In the genomic region with DNA sequence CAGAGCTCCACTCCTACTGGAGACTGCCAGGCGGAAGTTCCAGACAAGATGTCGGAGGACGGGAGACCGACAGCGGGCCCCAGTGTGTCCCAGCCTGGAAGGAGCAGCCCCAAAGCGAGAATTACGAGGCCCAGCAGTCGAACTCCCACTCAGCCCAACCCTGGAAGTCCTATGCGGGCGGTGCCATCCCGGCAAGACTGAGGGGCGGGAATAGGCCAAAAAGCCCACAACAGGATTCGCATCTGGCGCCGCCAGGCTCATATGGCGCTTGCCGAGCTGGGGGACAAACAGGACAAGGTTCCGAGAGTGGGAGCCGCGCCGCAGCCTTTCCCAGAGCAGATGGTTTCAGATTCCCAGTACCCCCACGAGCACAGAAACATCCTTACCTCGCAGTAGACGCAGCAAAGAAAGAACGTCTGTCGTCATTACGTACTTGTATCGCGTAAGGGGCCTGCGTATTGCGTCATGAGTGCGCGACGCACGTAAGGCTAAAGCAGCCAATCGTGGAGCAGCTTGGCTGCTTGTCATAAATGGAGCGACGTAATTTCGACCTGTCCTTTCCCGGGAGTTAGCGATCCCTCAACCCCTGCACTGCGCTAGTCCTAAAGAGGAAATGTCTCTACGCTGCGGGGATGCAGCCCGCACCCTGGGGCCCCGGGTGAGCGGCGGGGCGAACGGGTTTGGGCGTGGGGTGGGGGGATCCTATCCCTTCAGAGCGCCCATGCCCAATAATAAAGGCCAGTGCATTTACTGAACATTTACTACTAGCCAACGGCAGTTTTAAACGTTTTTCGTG, we compare ENCODE assay signal across 8 cellular contexts. TPM values are rescaled to one million over a fixed set of nuclear protein-coding genes. Genes with fewer than 3 reads are reported as not detected.
DNase-seq lines count a peak whose midpoint lies in the region; ATAC-seq and TF ChIP-seq lines count a peak whose summit lies in the region.

A gene (plus strand): TSS at position 552 of the 796 bp plus-strand sequence. CDS start 62 bp downstream, at position 614.
A gene (minus strand): TSS at position 418 of the 796 bp plus-strand sequence. CDS start 483 bp downstream, outside the sequence.

- intact Hi-C loops in heart right ventricle (cut with DNase I): loop anchor here in 4 of 10 donors (5.0 to 10.0 kb wide), 2 partner anchors 179 to 554 kb away; a partner anchor contains a TSS
- intact Hi-C loops in posterior cingulate gyrus (cut with DNase I): loop anchor here (5.0 to 10.0 kb wide), 3 partner anchors 91 to 274 kb away; a partner anchor contains a TSS

- H3K36me3 ChIP-seq in heart right ventricle (peaks cover 0 to 72% (median 45%) of the 10 kb centered on the region in 9 donors), upper lobe of left lung (peaks cover 28 to 62% (median 41%) of the 10 kb centered on the region in 4 donors)

- H3K9me3 ChIP-seq in heart right ventricle (no peaks in the 10 kb centered on the region), upper lobe of left lung (no peaks in the 10 kb centered on the region)

- peaks cover 45% of the 10 kb centered on the region for H3K36me3 Mint-ChIP-seq in T-helper 1 cell treated with Interleukin-12 subunit alpha and Interleukin-12 subunit beta and Interleukin-4 antibody, amounts not matched to agents 30 μg/mL and 1 μg/mL, for 36 hours (ENCODE audit: low read depth)

- peak; percentile 56 to 98 (median 95) for TF ChIP-seq POLR2A in upper lobe of left lung (IDR thresholded peaks at IDR 0.05)

- 0 to 1% methylated on average over 55 of the region's 55 CpGs for WGBS in heart right ventricle, 2 donors
- WGBS in upper lobe of left lung, 2 donors: 0 to 1% methylated on average over 26 to 55 of the region's 55 CpGs

- peak within 1 kb of the TSS; percentile 99 for H3K27ac Mint-ChIP-seq in T-helper 1 cell treated with Interleukin-12 subunit alpha and Interleukin-12 subunit beta and Interleukin-4 antibody, amounts not matched to agents 30 μg/mL and 1 μg/mL, for 36 hours

- H3K4me3 Mint-ChIP-seq in T-helper 1 cell treated with Interleukin-12 subunit alpha and Interleukin-12 subunit beta and Interleukin-4 antibody, amounts not matched to agents 30 μg/mL and 1 μg/mL, for 36 hours: peak within 1 kb of the TSS; percentile 97

- peaks cover 5 to 43% (median 33%) of the 10 kb centered on the region in 9 donors for H3K4me1 ChIP-seq in heart right ventricle
- peaks cover 25 to 40% (median 33%) of the 10 kb centered on the region in 4 donors for H3K4me1 ChIP-seq in upper lobe of left lung

- H3K27ac ChIP-seq in heart right ventricle (peak within 1 kb of the TSS; percentile 71 to 98 (median 93)), upper lobe of left lung (peak within 1 kb of the TSS; percentile 90 to 97 (median 94))

- peak within 1 kb of the TSS; percentile 73 to 98 (median 80) for H3K4me3 ChIP-seq in heart right ventricle
- H3K4me3 ChIP-seq in upper lobe of left lung: peak within 1 kb of the TSS; percentile 72 to 95 (median 82)

- TF ChIP-seq CTCF in GM13977 (IDR thresholded peaks at IDR 0.05; ENCODE audit: extremely low read depth, insufficient read depth, missing control alignments) (no peak), heart right ventricle (IDR thresholded peaks at IDR 0.05) (no peak), upper lobe of left lung (IDR thresholded peaks at IDR 0.05) (peak in 2 of 6 experiments; percentile 5 to 13)

- H3K27me3 Mint-ChIP-seq in T-helper 1 cell treated with Interleukin-12 subunit alpha and Interleukin-12 subunit beta and Interleukin-4 antibody, amounts not matched to agents 30 μg/mL and 1 μg/mL, for 36 hours (ENCODE audit: low read depth): no peaks in the 10 kb centered on the region

- H3K9me3 Mint-ChIP-seq in T-helper 1 cell treated with Interleukin-12 subunit alpha and Interleukin-12 subunit beta and Interleukin-4 antibody, amounts not matched to agents 30 μg/mL and 1 μg/mL, for 36 hours: no peaks in the 10 kb centered on the region

- peak in 1 of 4 donors; percentile 41 for TF ChIP-seq EP300 in upper lobe of left lung (IDR thresholded peaks at IDR 0.05)

- peaks cover 47% of the 10 kb centered on the region for H3K4me1 Mint-ChIP-seq in T-helper 1 cell treated with Interleukin-12 subunit alpha and Interleukin-12 subunit beta and Interleukin-4 antibody, amounts not matched to agents 30 μg/mL and 1 μg/mL, for 36 hours (ENCODE audit: low read depth)

- DNase-seq in GM13977 (ENCODE audit: low spot score) (peak; percentile 94), NCI-H1694 (lab: John Stamatoyannopoulos, UW) (peak; percentile 95), amniotic stem cell (lab: John Stamatoyannopoulos, UW) (peak; percentile 96), heart right ventricle (peak; percentile 94 to 96), posterior cingulate gyrus (peak; percentile 84 to 99 (median 90)), upper lobe of left lung (peak; percentile 89 to 92)

- in situ Hi-C loops in GM13977 (cut with MboI; ENCODE audit: low pct_unique_long_range_greater_than_20kb, low sequenced_read_pairs, unreplicated experiment): loop anchor here (25.0 kb wide), 1 partner anchor 854 kb away; no protein-coding TSS in a partner anchor

- H3K27me3 ChIP-seq in heart right ventricle (no peaks in the 10 kb centered on the region), upper lobe of left lung (no peaks in the 10 kb centered on the region)

- peak; percentile 74 for ATAC-seq in HG02884 (IDR thresholded peaks at IDR 0.05; ENCODE audit: unreplicated experiment)
- peak; percentile 95 to 98 (median 97) for ATAC-seq in heart right ventricle
- peak; percentile 97 to 98 for ATAC-seq in upper lobe of left lung (ENCODE audit: low FRiP score in 2 of 2)

RNA-seq across cellular contexts. Expression of the first gene that starts in this region (rescaled TPM):
- total RNA-seq in heart right ventricle (10 to 100 TPM; 16.0 to 32.4 (median 27.0) TPM), upper lobe of left lung (10 to 100 TPM in 3 of 6 donors, 1 to 10 TPM in 3; 4.9 to 23.0 (median 10.8) TPM)
- polyA plus RNA-seq in heart right ventricle: 10 to 100 TPM; 12.7 to 17.0 TPM

RNA-seq across cellular contexts. Expression of the second gene that starts in this region (rescaled TPM):
- total RNA-seq in heart right ventricle: 1,000 to 10,000 TPM in 1 of 10 donors, 100 to 1,000 TPM in 9; 546 to 1,064 (median 776) TPM
- polyA plus RNA-seq in heart right ventricle: 1,000 to 10,000 TPM; 1,329 to 1,826 TPM
- 1,000 to 10,000 TPM in 4 of 6 donors, 100 to 1,000 TPM in 2; 743 to 2,200 (median 1,155) TPM for total RNA-seq in upper lobe of left lung

Comparison
In these comparisons a context has a peak if more than half of its experiments do, and no peak if none do; other contexts are left out.
1. Peak in every context shown above with its lines: DNase-seq, ATAC-seq, H3K4me3 ChIP-seq and H3K27ac ChIP-seq.